In genomic region chr14:47269788-47270492, GRCh38 we compare ENCODE assay signal across 1 cellular context.
A peak's percentile ranks its signal among the peaks of the same experiment; 100 is the strongest.
TF ChIP-seq lines count a peak whose summit lies in the region.

No MANE protein-coding gene starts in this region.

TF ChIP-seq in neural cell, 6 proteins besides CTCF, POLR2A, EP300 and RAD21 (continued from another document):
- TF ChIP-seq REST (IDR thresholded peaks at IDR 0.05; ENCODE audit: borderline replicate concordance) (peak; percentile 100), POLR2AphosphoS5 (IDR thresholded peaks at IDR 0.05) (peak; percentile 84)
